In the genomic region with DNA sequence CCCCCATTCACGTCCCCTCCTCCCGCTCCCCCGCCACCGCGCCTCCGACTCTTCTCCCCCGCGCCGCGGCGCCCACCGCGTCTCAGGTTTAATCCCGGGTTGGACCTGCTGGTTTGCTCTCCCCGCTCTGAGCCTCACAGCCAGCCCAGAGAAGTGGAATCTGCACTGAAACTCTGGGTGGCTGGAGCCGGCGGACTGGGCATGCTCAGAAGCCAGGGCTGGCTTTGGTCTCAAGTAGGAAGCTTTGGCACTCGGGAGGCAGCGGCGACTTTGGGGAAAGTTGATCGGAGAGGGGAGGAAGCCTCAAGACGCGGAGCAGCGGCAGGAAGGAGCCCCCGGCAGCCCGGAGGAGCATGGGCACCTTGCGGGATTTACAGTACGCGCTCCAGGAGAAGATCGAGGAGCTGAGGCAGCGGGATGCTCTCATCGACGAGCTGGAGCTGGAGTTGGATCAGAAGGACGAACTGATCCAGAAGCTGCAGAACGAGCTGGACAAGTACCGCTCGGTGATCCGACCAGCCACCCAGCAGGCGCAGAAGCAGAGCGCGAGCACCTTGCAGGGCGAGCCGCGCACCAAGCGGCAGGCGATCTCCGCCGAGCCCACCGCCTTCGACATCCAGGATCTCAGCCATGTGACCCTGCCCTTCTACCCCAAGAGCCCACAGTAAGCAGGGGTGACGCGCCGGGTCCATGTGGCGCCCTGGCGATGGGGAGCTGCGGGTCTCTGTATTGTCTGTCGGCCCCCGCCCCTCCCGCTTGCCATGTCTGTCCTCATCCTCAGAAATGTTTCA, we compare ENCODE assay signal across 8 cellular contexts. TPM values are rescaled to one million over a fixed set of nuclear protein-coding genes. Genes with fewer than 3 reads are reported as not detected.
A peak's percentile ranks its signal among the peaks of the same experiment; 100 is the strongest.
DNase-seq lines count a peak whose midpoint lies in the region; ATAC-seq and TF ChIP-seq lines count a peak whose summit lies in the region.

Gene PRKG1, plus strand, starts transcription at position 250 of the 791 bp plus-strand sequence.

- no peak within 1 kb of the TSS for H3K27ac Mint-ChIP-seq in immature natural killer cell

- intact Hi-C loops in PC-3 (cut with micrococcal nuclease) = loop anchor here (1.0 kb wide), 8 partner anchors 30 to 323 kb away; no protein-coding TSS in a partner anchor
- intact Hi-C loops in sigmoid colon (cut with DNase I) = loop anchor here (2.0 to 5.0 kb wide), 4 partner anchors 153 to 633 kb away; no protein-coding TSS in a partner anchor

- peak within 1 kb of the TSS; percentile 66 for H2AFZ ChIP-seq in ACC112 (ENCODE audit: low read length, unreplicated experiment)
- peak within 1 kb of the TSS; percentile 90 for H2AFZ ChIP-seq in PC-3 (ENCODE audit: low read length)

- H3K27me3 ChIP-seq in ACC112 (ENCODE audit: insufficient read depth, low read length) (no peaks in the 10 kb centered on the region), PC-3 (ENCODE audit: low read length) (no peaks in the 10 kb centered on the region), sigmoid colon (no peaks in the 10 kb centered on the region)

- H4K20me1 ChIP-seq in PC-3 (ENCODE audit: low read length) = no peaks in the 10 kb centered on the region

- H3K4me1 ChIP-seq in ACC112 (ENCODE audit: control insufficient read depth, insufficient read depth, low read length, unreplicated experiment) (peaks cover 14% of the 10 kb centered on the region), PC-3 (ENCODE audit: insufficient read depth, low read length) (peaks cover 21% of the 10 kb centered on the region), sigmoid colon (peaks cover 0 to 31% (median 20%) of the 10 kb centered on the region in 4 donors)

- H3F3A ChIP-seq in PC-3 (ENCODE audit: low read length, unreplicated experiment) = no peaks in the 10 kb centered on the region

- H3K4me3 Mint-ChIP-seq in immature natural killer cell = peak within 1 kb of the TSS; percentile 63 to 81 (median 78)

- TSS peak; percentile 40 for BruUV-seq in PC-3 (replicated peaks; lab: Mats Ljungman, UMichigan)

- no peak for TF ChIP-seq EP300 in sigmoid colon (IDR thresholded peaks at IDR 0.05)

- TF ChIP-seq POLR2A in GM18505 (IDR thresholded peaks at IDR 0.05; ENCODE audit: borderline replicate concordance, extremely low read depth, insufficient read depth, insufficient read length) (no peak), sigmoid colon (IDR thresholded peaks at IDR 0.05) (peak; percentile 17 to 21)

- no peaks in the 10 kb centered on the region for H3K79me2 ChIP-seq in ACC112 (ENCODE audit: control insufficient read depth, insufficient read depth, low read length, unreplicated experiment)
- H3K79me2 ChIP-seq in PC-3 (ENCODE audit: low read length) = no peaks in the 10 kb centered on the region

- TF ChIP-seq CTCF in PC-3 (conservative IDR thresholded peaks at IDR 0.05; ENCODE audit: low read depth, low read length) (no peak), sigmoid colon (IDR thresholded peaks at IDR 0.05) (no peak)

- H3K36me3 Mint-ChIP-seq in immature natural killer cell = no peaks in the 10 kb centered on the region

- H3K4me2 ChIP-seq in PC-3 (ENCODE audit: low read length) = peak within 1 kb of the TSS; percentile 87

- peaks cover 8 to 10% of the 10 kb centered on the region in 2 donors for H3K4me1 Mint-ChIP-seq in immature natural killer cell

- no peaks in the 10 kb centered on the region for H3K9me2 ChIP-seq in PC-3 (replicated peaks; ENCODE audit: low read length)

- H3K9me3 ChIP-seq in PC-3 (ENCODE audit: low read length) (no peaks in the 10 kb centered on the region), sigmoid colon (no peaks in the 10 kb centered on the region)

- H3K36me3 ChIP-seq in ACC112 (ENCODE audit: insufficient read depth, low read length) = no peaks in the 10 kb centered on the region
- no peaks in the 10 kb centered on the region for H3K36me3 ChIP-seq in PC-3 (ENCODE audit: low read depth, low read length)
- H3K36me3 ChIP-seq in sigmoid colon = no peaks in the 10 kb centered on the region

- H3K27me3 Mint-ChIP-seq in immature natural killer cell (ENCODE audit: low read depth in 3 of 3) = peaks cover 11 to 23% (median 12%) of the 10 kb centered on the region in 3 donors

- H3K9ac ChIP-seq in PC-3 (ENCODE audit: low read length) = peak within 1 kb of the TSS; percentile 43

- ATAC-seq in GM18505 (IDR thresholded peaks at IDR 0.05; ENCODE audit: unreplicated experiment) (peak; percentile 44), PC-3 (peak; percentile 86), GM19351 (IDR thresholded peaks at IDR 0.05; ENCODE audit: unreplicated experiment) (no peak), GM18861 (IDR thresholded peaks at IDR 0.05; ENCODE audit: unreplicated experiment) (no peak)

- H3K9me3 Mint-ChIP-seq in immature natural killer cell = peaks cover 0 to 2% (median 0%) of the 10 kb centered on the region in 6 donors

- H3K27ac ChIP-seq in ACC112 (ENCODE audit: low read depth, low read length) (no peak within 1 kb of the TSS), PC-3 (ENCODE audit: low read length) (peak within 1 kb of the TSS; percentile 10), sigmoid colon (peak within 1 kb of the TSS; percentile 88 to 93 (median 92))

- POLR2A ChIA-PET in PC-3 (lab: Charles Lee; ENCODE audit: unreplicated experiment) = interaction anchor here (0.6 to 1.9 kb wide), 13 partner anchors 8 to 745 kb away, joined by 3 to 19 read pairs (median 4); no protein-coding TSS in a partner anchor

- CTCF ChIA-PET in PC-3 (lab: Charles Lee) = interaction anchor here (0.5 to 1.9 kb wide), 8 partner anchors 11 to 349 kb away, joined by 3 to 15 read pairs (median 4); no protein-coding TSS in a partner anchor

- 1% methylated on average over 59 of the region's 59 CpGs for WGBS in sigmoid colon, 2 donors

- H3K4me3 ChIP-seq in ACC112 (ENCODE audit: low read depth, low read length) (peak within 1 kb of the TSS; percentile 86), PC-3 (ENCODE audit: low read length) (peak within 1 kb of the TSS; percentile 72), sigmoid colon (peak within 1 kb of the TSS; percentile 62 to 79 (median 68))

- DNase-seq in PC-3 (peak; percentile 97), cerebellar cortex (ENCODE audit: low spot score) (peak; percentile 42), immature natural killer cell (peak in 1 of 3 donors; percentile 1), sigmoid colon (peak; percentile 92)

RNA-seq across cellular contexts. Expression of gene PRKG1, which starts in this region (rescaled TPM):
- total RNA-seq in PC-3 (2014; rRNA removed) (6.3 and 7.4 TPM in 2 replicates), sigmoid colon (10 to 100 TPM; 60.2 to 92.9 (median 79.1) TPM)
- polyA plus RNA-seq in immature natural killer cell (under 1 TPM in 1 of 3 donors, not detected in 2; 0.46 TPM), sigmoid colon (1 to 10 TPM; 3.7 to 4.2 (median 4.0) TPM)

Comparison
In these comparisons a context has a peak if more than half of its experiments do, and no peak if none do; other contexts are left out.
1. ATAC-seq: peak in GM18505 (single experiment) and PC-3 (single experiment); none in GM19351 (single experiment) and GM18861 (single experiment).
2. Peak in every context shown above with its lines, with median percentiles within 50 percentile points of each other: H3K4me3 ChIP-seq.